ENCODE assay signal across 9 cellular contexts in genomic region chr3:188974856-188975611, GRCh38.
DNase-seq lines count a peak whose midpoint lies in the region; ATAC-seq and TF ChIP-seq lines count a peak whose summit lies in the region.
"Had no signal": no experiment of that assay in that cellular context is flagged by ENCODE, and none has a peak within 500 bp of the region (broad histone marks: within the 10 kb centered on the region; RNA-seq: fewer than 3 reads in every experiment).

No MANE protein-coding gene starts in this region.

- H3K4me1 ChIP-seq in ACC112 (ENCODE audit: control insufficient read depth, insufficient read depth, low read length, unreplicated experiment) (peaks cover 11% of the 10 kb centered on the region), GM23248 (ENCODE audit: insufficient read depth) (peaks cover 18% of the 10 kb centered on the region; the same call in 1 of the 2 replicates), heart left ventricle (peaks cover 0 to 36% (median 5%) of the 10 kb centered on the region in 12 donors)

- H3F3A ChIP-seq in GM23248 (ENCODE audit: insufficient read depth), result peaks cover 12% of the 10 kb centered on the region; the same call in 1 of the 2 replicates

- no peaks in the 10 kb centered on the region for H3K9me3 Mint-ChIP-seq in stimulated activated memory B cell treated with anti-CD40 and anti-IgM and Interleukin-4, amounts not matched to agents 10 μg/mL and 1 μg/mL and 100 μg/mL, for 72 hours

- peaks cover 13% of the 10 kb centered on the region for H3K27me3 ChIP-seq in ACC112 (ENCODE audit: insufficient read depth, low read length)
- no peaks in the 10 kb centered on the region for H3K27me3 ChIP-seq in GM23248 (replicated peaks; ENCODE audit: insufficient read depth)
- no peaks in the 10 kb centered on the region for H3K27me3 ChIP-seq in heart left ventricle

- no peak overlapping the region for H3K4me3 Mint-ChIP-seq in stimulated activated memory B cell treated with anti-CD40 and anti-IgM and Interleukin-4, amounts not matched to agents 10 μg/mL and 1 μg/mL and 100 μg/mL, for 72 hours

- intact Hi-C loops in heart left ventricle (cut with DNase I), result loop anchor here in 1 of 10 donors (5.0 kb wide), 1 partner anchor 167 kb away; no protein-coding TSS in a partner anchor

- no peaks in the 10 kb centered on the region for H3K9me2 ChIP-seq in GM23248 (ENCODE audit: insufficient read depth)

- 47 to 48% methylated on average over 10 of the region's 10 CpGs for WGBS in GM23248 (ENCODE audit: low coverage in 1 of 2, low lambda C conversion rate in 2 of 2, missing lambda C conversion rate in 2 of 2), 2 experiments
- 78 to 87% (median 83%) methylated on average over 10 of the region's 10 CpGs for WGBS in heart left ventricle, 4 donors

- TF ChIP-seq CTCF in heart left ventricle (IDR thresholded peaks at IDR 0.05), result no peak

- no peaks in the 10 kb centered on the region for H3K36me3 ChIP-seq in ACC112 (ENCODE audit: insufficient read depth, low read length)
- no peaks in the 10 kb centered on the region for H3K36me3 ChIP-seq in GM23248 (ENCODE audit: low read depth)
- H3K36me3 ChIP-seq in heart left ventricle, result no peaks in the 10 kb centered on the region

- no peak overlapping the region for H3K27ac ChIP-seq in ACC112 (ENCODE audit: low read depth, low read length)
- no peak overlapping the region for H3K27ac ChIP-seq in GM23248
- peak overlapping the region in 5 of 12 donors; percentile 16 to 73 (median 45) for H3K27ac ChIP-seq in heart left ventricle
- H3K27ac ChIP-seq: PC-9 had no signal

- H3K9ac ChIP-seq in GM23248, result no peak overlapping the region

- TF ChIP-seq POLR2A in heart left ventricle (IDR thresholded peaks at IDR 0.05), result no peak

- no peaks in the 10 kb centered on the region for H3K36me3 Mint-ChIP-seq in stimulated activated memory B cell treated with anti-CD40 and anti-IgM and Interleukin-4, amounts not matched to agents 10 μg/mL and 1 μg/mL and 100 μg/mL, for 72 hours

- H3K4me2 ChIP-seq in GM23248 (ENCODE audit: unreplicated experiment), result peak overlapping the region; percentile 14
- H3K4me2 ChIP-seq: PC-9 had no signal

- H2AFZ ChIP-seq in ACC112 (ENCODE audit: low read length, unreplicated experiment) (no peak overlapping the region), GM23248 (no peak overlapping the region)
- H2AFZ ChIP-seq: PC-9 had no signal

- H3K4me1 Mint-ChIP-seq in stimulated activated memory B cell treated with anti-CD40 and anti-IgM and Interleukin-4, amounts not matched to agents 10 μg/mL and 1 μg/mL and 100 μg/mL, for 72 hours, result peaks cover 8% of the 10 kb centered on the region

- H3K27ac Mint-ChIP-seq in stimulated activated memory B cell treated with anti-CD40 and anti-IgM and Interleukin-4, amounts not matched to agents 10 μg/mL and 1 μg/mL and 100 μg/mL, for 72 hours, result no peak overlapping the region

- ATAC-seq in heart left ventricle, result no peak
- ATAC-seq in stimulated activated memory B cell treated with anti-CD40 and anti-IgM and Interleukin-4, amounts not matched to agents 10 μg/mL and 1 μg/mL and 100 μg/mL, for 72 hours, result no peak

- H3K79me2 ChIP-seq in ACC112 (ENCODE audit: control insufficient read depth, insufficient read depth, low read length, unreplicated experiment) (no peaks in the 10 kb centered on the region), GM23248 (ENCODE audit: insufficient read depth) (no peaks in the 10 kb centered on the region)

- no peaks in the 10 kb centered on the region for H3K9me3 ChIP-seq in GM23248 (ENCODE audit: low read depth)
- peaks cover 0 to 7% (median 0%) of the 10 kb centered on the region in 12 donors for H3K9me3 ChIP-seq in heart left ventricle

- no peaks in the 10 kb centered on the region for H3K27me3 Mint-ChIP-seq in stimulated activated memory B cell treated with anti-CD40 and anti-IgM and Interleukin-4, amounts not matched to agents 10 μg/mL and 1 μg/mL and 100 μg/mL, for 72 hours

- in situ Hi-C loops in GM23248 (cut with MboI), result no loop called here

- H3K4me3 ChIP-seq in ACC112 (ENCODE audit: low read depth, low read length) (peak overlapping the region; percentile 33; the same call in 1 of the 2 replicates), GM23248 (peak overlapping the region; percentile 16; the same call in 1 of the 2 replicates), heart left ventricle (peak overlapping the region in 3 of 12 donors; percentile 1 to 13 (median 10))
- H3K4me3 ChIP-seq: PC-9 had no signal

- DNase-seq in GM23248, result peak; percentile 36
- peak; percentile 81 for DNase-seq in RPMI7951 (ENCODE audit: low read depth)
- DNase-seq in iris pigment epithelial cell (ENCODE audit: low read depth), result peak; percentile 28
- DNase-seq in foreskin melanocyte, result no peak
- no peak for DNase-seq in NCI-H1048 (lab: John Stamatoyannopoulos, UW)
- no peak for DNase-seq in heart left ventricle
- DNase-seq: PC-9 had no signal

- no peaks in the 10 kb centered on the region for H4K20me1 ChIP-seq in GM23248 (ENCODE audit: insufficient read depth)

Comparison
In these comparisons a context has a peak if more than half of its experiments do, and no peak if none do; other contexts are left out.
1. DNase-seq: peak in GM23248 (single experiment), RPMI7951 (single experiment) and iris pigment epithelial cell (single experiment); none in foreskin melanocyte (single experiment), NCI-H1048 (single experiment) and heart left ventricle (0 of 5).